ENCODE assay signal across 18 cellular contexts in genomic region chr17:43528319-43528987, GRCh38. TPM values are rescaled to one million over a fixed set of nuclear protein-coding genes. Genes with fewer than 3 reads are reported as not detected.
A peak's percentile ranks its signal among the peaks of the same experiment; 100 is the strongest.
DNase-seq lines count a peak whose midpoint lies in the region; ATAC-seq, FAIRE-seq and TF ChIP-seq lines count a peak whose summit lies in the region.
"Had no signal": no experiment of that assay in that cellular context is flagged by ENCODE, and none has a peak within 500 bp of the region (broad histone marks: within the 10 kb centered on the region; RNA-seq: fewer than 3 reads in every experiment).

No MANE protein-coding gene starts in this region.

- H3K27me3 Mint-ChIP-seq in Calu3 (ENCODE audit: unreplicated experiment), result no peaks in the 10 kb centered on the region
- no peaks in the 10 kb centered on the region for H3K27me3 Mint-ChIP-seq in osteocyte (ENCODE audit: unreplicated experiment)
- H3K27me3 Mint-ChIP-seq: activated naive CD8-positive, alpha-beta T cell had no signal

- WGBS in small intestine, 3 donors, result 66 to 81% (median 72%) methylated on average over 13 of the region's 13 CpGs

- H3K9me3 ChIP-seq in RWPE2 (ENCODE audit: severe bottlenecking), result no peaks in the 10 kb centered on the region
- no peaks in the 10 kb centered on the region for H3K9me3 ChIP-seq in left ventricle myocardium inferior (replicated peaks)
- no peaks in the 10 kb centered on the region for H3K9me3 ChIP-seq in small intestine (ENCODE audit: control insufficient read depth, low read depth)
- H3K9me3 ChIP-seq: MG63 had no signal

- H3K4me1 ChIP-seq in RWPE2 (ENCODE audit: insufficient read depth, poor library complexity, severe bottlenecking) (peaks cover 17% of the 10 kb centered on the region), left ventricle myocardium inferior (peaks cover 63% of the 10 kb centered on the region), small intestine (ENCODE audit: control insufficient read depth in 2 of 2, insufficient read depth in 1 of 2, low read depth in 1 of 2, low read length in 1 of 2) (peaks cover 2 to 8% of the 10 kb centered on the region in 2 donors)

- TF ChIP-seq POLR2A in GM18505 (IDR thresholded peaks at IDR 0.05; ENCODE audit: borderline replicate concordance, extremely low read depth, insufficient read depth, insufficient read length), result no peak

- no peak overlapping the region for H3K27ac ChIP-seq in RWPE2 (ENCODE audit: poor library complexity, severe bottlenecking)
- H3K27ac ChIP-seq in left ventricle myocardium inferior (replicated peaks), result peak overlapping the region; percentile 65
- H3K27ac ChIP-seq in small intestine (ENCODE audit: low read depth in 1 of 2, low read length in 1 of 2), result no peak overlapping the region
- no peak overlapping the region for H3K27ac ChIP-seq in brain microvascular endothelial cell
- H3K27ac ChIP-seq: foreskin keratinocyte had no signal

- intact Hi-C loops in Calu3 (cut with micrococcal nuclease; ENCODE audit: unreplicated experiment) (no loop called here), left ventricle myocardium inferior (cut with micrococcal nuclease) (no loop called here)

- BruUV-seq in Calu3 (replicated peaks; lab: Mats Ljungman, UMichigan), result no TSS peak

- DNase-seq in Calu3 (no peak), RWPE2 (ENCODE audit: low spot score) (peak; percentile 38), left ventricle myocardium inferior (peak; percentile 43), osteocyte (ENCODE audit: extremely low spot score, unreplicated experiment) (no peak), small intestine (no peak), brain microvascular endothelial cell (no peak)
- DNase-seq: COR-L47, foreskin keratinocyte, MG63, NCI-H1930, NCI-H510A treated with DMSO at 0.1 percent for 48 hours, PC-3, retina had no signal

- no peak for ATAC-seq in RWPE2 (ENCODE audit: low read depth)
- no peak for ATAC-seq in HG03196 (IDR thresholded peaks at IDR 0.05; ENCODE audit: unreplicated experiment)
- ATAC-seq in GM18505 (IDR thresholded peaks at IDR 0.05; ENCODE audit: unreplicated experiment), result no peak
- ATAC-seq: foreskin keratinocyte, PC-3 had no signal

- peaks cover 38% of the 10 kb centered on the region for H3K36me3 ChIP-seq in RWPE2 (ENCODE audit: low read depth)
- H3K36me3 ChIP-seq in left ventricle myocardium inferior, result peaks cover 34% of the 10 kb centered on the region
- peaks cover 4 to 9% of the 10 kb centered on the region in 2 donors for H3K36me3 ChIP-seq in small intestine (ENCODE audit: control insufficient read depth in 2 of 2, insufficient read depth in 2 of 2, low read length in 2 of 2)
- H3K36me3 ChIP-seq in brain microvascular endothelial cell (replicated peaks), result peaks cover 27% of the 10 kb centered on the region

- FAIRE-seq in small intestine (lab: Jason Lieb, UNC), result no peak
- FAIRE-seq: endometrium, islet of Langerhans had no signal

- H3K36me3 Mint-ChIP-seq in Calu3 (ENCODE audit: insufficient read depth, unreplicated experiment) (peaks cover 61% of the 10 kb centered on the region), osteocyte (ENCODE audit: unreplicated experiment) (peaks cover 16% of the 10 kb centered on the region)

- H3K9me3 Mint-ChIP-seq in Calu3 (ENCODE audit: low read depth, unreplicated experiment) (no peaks in the 10 kb centered on the region), osteocyte (ENCODE audit: unreplicated experiment) (no peaks in the 10 kb centered on the region)

- CTCF ChIA-PET in Calu3 (lab: Charles Lee), result interaction anchor here (0.6 kb wide), 1 partner anchor 464 kb away, joined by 6 read pairs; no protein-coding TSS in a partner anchor

- H3K27ac Mint-ChIP-seq in Calu3 (ENCODE audit: unreplicated experiment) (peak overlapping the region; percentile 31), osteocyte (ENCODE audit: unreplicated experiment) (peak overlapping the region; percentile 57)
- H3K27ac Mint-ChIP-seq: activated naive CD8-positive, alpha-beta T cell had no signal

- in situ Hi-C loops in brain microvascular endothelial cell (cut with HindIII; ENCODE audit: low pct_ligation_motif_present, low sequenced_read_pairs), result no loop called here

- H3K4me3 ChIP-seq in RWPE2 (ENCODE audit: severe bottlenecking) (no peak overlapping the region), left ventricle myocardium inferior (no peak overlapping the region), small intestine (ENCODE audit: low read depth in 1 of 2, low read length in 2 of 2) (no peak overlapping the region), brain microvascular endothelial cell (ENCODE audit: low read depth, low read length) (no peak overlapping the region)
- H3K4me3 ChIP-seq: MG63 had no signal

- H3K27me3 ChIP-seq in RWPE2 (ENCODE audit: insufficient read depth, poor library complexity, severe bottlenecking) (no peaks in the 10 kb centered on the region), left ventricle myocardium inferior (ENCODE audit: low read depth) (no peaks in the 10 kb centered on the region), small intestine (ENCODE audit: control insufficient read depth in 2 of 2, insufficient read depth in 2 of 2, low read length in 2 of 2) (no peaks in the 10 kb centered on the region), brain microvascular endothelial cell (replicated peaks) (no peaks in the 10 kb centered on the region)
- H3K27me3 ChIP-seq: foreskin keratinocyte, MG63 had no signal

- H3K4me3 Mint-ChIP-seq in Calu3 (ENCODE audit: low read depth, unreplicated experiment) (no peak overlapping the region), osteocyte (ENCODE audit: unreplicated experiment) (no peak overlapping the region)
- H3K4me3 Mint-ChIP-seq: activated naive CD8-positive, alpha-beta T cell had no signal

- H3K4me1 Mint-ChIP-seq in Calu3 (ENCODE audit: low read depth, unreplicated experiment), result peaks cover 11% of the 10 kb centered on the region
- peaks cover 56% of the 10 kb centered on the region for H3K4me1 Mint-ChIP-seq in osteocyte (ENCODE audit: unreplicated experiment)

- no peak for TF ChIP-seq CTCF in Calu3 (IDR thresholded peaks at IDR 0.05; ENCODE audit: unreplicated experiment)
- no peak for TF ChIP-seq CTCF in RWPE2 (IDR thresholded peaks at IDR 0.05; ENCODE audit: poor library complexity, severe bottlenecking)
- TF ChIP-seq CTCF in left ventricle myocardium inferior (IDR thresholded peaks at IDR 0.05; ENCODE audit: borderline replicate concordance), result no peak
- no peak for TF ChIP-seq CTCF in osteocyte (IDR thresholded peaks at IDR 0.05)
- no peak for TF ChIP-seq CTCF in brain microvascular endothelial cell (IDR thresholded peaks at IDR 0.05; ENCODE audit: low read depth, low read length, missing control alignments)

RNA-seq across cellular contexts. Expression of gene ETV4, which starts 17.7 kb away (rescaled TPM):
- 80.3 and 85.6 TPM in 2 replicates for total RNA-seq in Calu3 (2022)
- total RNA-seq in left ventricle myocardium inferior, result 0.60 TPM
- 5.9 and 6.5 TPM in 2 replicates for total RNA-seq in osteocyte
- 1 to 10 TPM; 1.3 to 6.9 (median 2.2) TPM for polyA plus RNA-seq in small intestine

RNA-seq across cellular contexts. Expression of gene DHX8, which starts 44.7 kb away (rescaled TPM):
- total RNA-seq in Calu3 (2022), result 83.6 and 94.8 TPM in 2 replicates
- 26.0 TPM for total RNA-seq in left ventricle myocardium inferior
- 68.5 and 70.7 TPM in 2 replicates for total RNA-seq in osteocyte
- 10 to 100 TPM; 21.6 to 33.8 (median 27.3) TPM for polyA plus RNA-seq in small intestine

Comparison
In these comparisons a context has a peak if more than half of its experiments do, and no peak if none do; other contexts are left out.
1. DNase-seq: peak in RWPE2 (single experiment) and left ventricle myocardium inferior (single experiment); none in Calu3 (single experiment), osteocyte (single experiment), small intestine (single experiment) and brain microvascular endothelial cell (single experiment).
2. RNA of gene ETV4, which starts 17.7 kb away (total RNA-seq): 80.3 to 85.6 TPM in Calu3; 5.9 to 6.5 TPM in osteocyte and 0.60 TPM in left ventricle myocardium inferior (single experiment); every median in the first group is over 10 times any median in the second.